In the genomic region with DNA sequence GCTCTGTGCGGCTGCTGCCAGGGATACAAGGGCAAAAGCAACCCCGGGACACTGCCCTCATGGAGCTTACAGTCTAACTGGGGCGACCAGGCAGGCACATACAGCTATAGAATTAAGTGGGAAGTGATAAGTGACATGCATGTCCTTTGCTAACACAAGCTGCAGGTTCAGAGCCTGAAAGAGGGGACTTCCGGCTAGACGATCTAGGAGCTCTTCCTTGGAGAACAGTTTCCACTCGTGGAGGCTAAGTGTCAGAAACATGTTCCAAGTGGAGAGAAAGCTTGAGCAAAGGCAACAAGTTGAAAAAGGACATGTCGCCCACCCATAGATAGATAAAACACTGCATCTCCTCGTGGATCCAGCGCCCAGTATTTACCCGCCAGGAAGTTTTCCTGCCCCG, we compare ENCODE assay signal across 14 cellular contexts. TPM values are rescaled to one million over a fixed set of nuclear protein-coding genes. Genes with fewer than 3 reads are reported as not detected.
DNase-seq lines count a peak whose midpoint lies in the region; ATAC-seq, FAIRE-seq and TF ChIP-seq lines count a peak whose summit lies in the region.
"Had no signal": no experiment of that assay in that cellular context is flagged by ENCODE, and none has a peak within 500 bp of the region (broad histone marks: within the 10 kb centered on the region; RNA-seq: fewer than 3 reads in every experiment).

No MANE protein-coding gene starts in this region.

- no peak overlapping the region for H3K9ac ChIP-seq in K562 (ENCODE audit: insufficient read depth in 1 of 2, low read depth in 2 of 2, low read length in 2 of 2)

- TF ChIP-seq EP300 in A549 (IDR thresholded peaks at IDR 0.05) = no peak
- no peak for TF ChIP-seq EP300 in K562 (IDR thresholded peaks at IDR 0.05; ENCODE audit: low read length)

- peak overlapping the region; percentile 18 to 70 (median 52) for H3K4me3 Mint-ChIP-seq in naive thymus-derived CD4-positive, alpha-beta T cell

- CTCF ChIA-PET in A549 (lab: Yijun Ruan, JAX) = interaction anchor here (1.2 to 3.6 kb wide), 4 partner anchors 9 to 97 kb away, joined by 3 to 14 read pairs (median 5); no protein-coding TSS in a partner anchor
- CTCF ChIA-PET in K562 (lab: Yijun Ruan, JAX; ENCODE audit: low intra/inter-chr PET ratio) = interaction anchor here (0.6 kb wide), 1 partner anchor 373 kb away, joined by 3 read pairs; no protein-coding TSS in a partner anchor
- CTCF ChIA-PET in naive thymus-derived CD4-positive, alpha-beta T cell (lab: Charles Lee) = no interaction called here

- no peak overlapping the region for H2AFZ ChIP-seq in K562 (ENCODE audit: low read depth, low read length)

- H3K4me3 ChIP-seq in A549 (peak overlapping the region; percentile 70; the same call in 1 of the 3 replicates), GM12864 (ENCODE audit: low read depth, low read length) (peak overlapping the region; percentile 11; the same call in 1 of the 2 replicates), K562 (no peak overlapping the region)
- H3K4me3 ChIP-seq in naive thymus-derived CD4-positive, alpha-beta T cell (ENCODE audit: low read length) = no peak overlapping the region

- H3K79me2 ChIP-seq in K562 (ENCODE audit: control insufficient read depth, insufficient read depth, low read length) = no peaks in the 10 kb centered on the region

- H4K20me1 ChIP-seq in K562 (replicated peaks; ENCODE audit: control insufficient read depth, insufficient read depth, low read length) = 0 out of 2 replicates have a peak, but pooled peaks cover 3% of the 10 kb centered on the region

- peaks cover 24 to 75% of the 10 kb centered on the region in 2 experiments; a peak in 4 of 5 replicates for H3K27me3 ChIP-seq in K562 (ENCODE audit: control insufficient read depth in 2 of 2, insufficient read depth in 2 of 2, low read length in 2 of 2)
- peaks cover 5 to 30% of the 10 kb centered on the region in 2 donors for H3K27me3 ChIP-seq in naive thymus-derived CD4-positive, alpha-beta T cell (ENCODE audit: control insufficient read depth in 2 of 2, insufficient read depth in 2 of 2, low read length in 2 of 2)

- H3K9me3 ChIP-seq in A549 = no peaks in the 10 kb centered on the region
- H3K9me3 ChIP-seq in K562 (replicated peaks; ENCODE audit: control insufficient read depth, insufficient read depth, low read depth, low read length) = no peaks in the 10 kb centered on the region; the same call in 1 of the 2 replicates
- H3K9me3 ChIP-seq in naive thymus-derived CD4-positive, alpha-beta T cell (ENCODE audit: control insufficient read depth in 2 of 3, low read length in 3 of 3) = no peaks in the 10 kb centered on the region

- WGBS in A549 (ENCODE audit: missing lambda C conversion rate) = 79% methylated on average over 11 of the region's 11 CpGs
- WGBS in K562 (ENCODE audit: insufficient coverage, low coverage, missing lambda C conversion rate) = 23% methylated on average over 11 of the region's 11 CpGs

- POLR2A ChIA-PET in A549 (lab: Yijun Ruan, JAX) (no interaction called here), K562 (lab: Yijun Ruan, JAX) (interaction anchor here (1.2 kb wide), 1 partner anchor 10 kb away, joined by 3 read pairs; no protein-coding TSS in a partner anchor)
- POLR2A ChIA-PET in naive thymus-derived CD4-positive, alpha-beta T cell (lab: Charles Lee) = no interaction called here

- FAIRE-seq in A549 (lab: Jason Lieb, UNC) = no peak
- FAIRE-seq in K562 (lab: Jason Lieb, UNC) = no peak
- FAIRE-seq: GM18507 had no signal

- H3K9me1 ChIP-seq in K562 (ENCODE audit: control insufficient read depth, insufficient read depth, low read length) = no peaks in the 10 kb centered on the region

- H3K36me3 Mint-ChIP-seq in naive thymus-derived CD4-positive, alpha-beta T cell = peaks cover 0 to 6% (median 4%) of the 10 kb centered on the region in 5 donors

- TF ChIP-seq RAD21 in A549 (conservative IDR thresholded peaks at IDR 0.05 in 1 of 2, IDR thresholded peaks at IDR 0.05 in 1 of 2) (no peak), K562 (CRISPR knock-in tag; conservative IDR thresholded peaks at IDR 0.05 in 1 of 2, IDR thresholded peaks at IDR 0.05 in 1 of 2) (no peak)

- H3K27ac Mint-ChIP-seq in naive thymus-derived CD4-positive, alpha-beta T cell = no peak overlapping the region

- DNase-seq in A549 (ENCODE audit: low read depth in 1 of 2, low spot score in 1 of 2) (no peak), GM12864 (ENCODE audit: low read depth) (no peak), K562 (ENCODE audit: extremely low read depth in 1 of 4, low spot score in 3 of 4) (no peak), DMS79 (lab: John Stamatoyannopoulos, UW) (no peak), amygdala (lab: John Stamatoyannopoulos, UW) (no peak)
- no peak for DNase-seq in naive thymus-derived CD4-positive, alpha-beta T cell
- no peak for DNase-seq in stimulated activated CD4-positive, alpha-beta T cell treated with anti-CD3 and anti-CD28 coated beads, Interleukin-2, amount 100 ng/mL, for 24 hours
- DNase-seq: amniotic stem cell, NCI-H446 treated with DMSO at 0.1 percent for 48 hours, T1000 had no signal

- TF ChIP-seq CTCF in A549 (IDR thresholded peaks at IDR 0.05) (no peak), GM12864 (IDR thresholded peaks at IDR 0.05; ENCODE audit: low read depth, low read length, missing control alignments) (no peak), K562 (IDR thresholded peaks at IDR 0.05 in 2 of 3, conservative IDR thresholded peaks at IDR 0.05 in 1 of 3; ENCODE audit: insufficient read depth in 2 of 3, low read depth in 1 of 3, low read length in 3 of 3) (no peak)

- no peak overlapping the region for H3K27ac ChIP-seq in A549
- H3K27ac ChIP-seq in K562 (ENCODE audit: extremely low read depth, low read depth, low read length) = no peak overlapping the region
- no peak overlapping the region for H3K27ac ChIP-seq in naive thymus-derived CD4-positive, alpha-beta T cell (ENCODE audit: low read depth, low read length)

- TF ChIP-seq POLR2A in A549 (IDR thresholded peaks at IDR 0.05; ENCODE audit: low read length) (no peak), K562 (conservative IDR thresholded peaks at IDR 0.05) (no peak), GM18505 (IDR thresholded peaks at IDR 0.05; ENCODE audit: borderline replicate concordance, extremely low read depth, insufficient read depth, insufficient read length) (no peak)

- peaks cover 72 to 91% (median 81%) of the 10 kb centered on the region in 5 donors for H3K27me3 Mint-ChIP-seq in naive thymus-derived CD4-positive, alpha-beta T cell

- H3K4me1 ChIP-seq in A549 = 0 out of 3 replicates have a peak, but pooled peaks cover 3% of the 10 kb centered on the region
- H3K4me1 ChIP-seq in K562 (replicated peaks in 1 of 2; ENCODE audit: control insufficient read depth in 2 of 2, insufficient read depth in 2 of 2, low read length in 2 of 2) = peaks cover 0 to 32% of the 10 kb centered on the region in 2 experiments; a peak in 2 of 5 replicates
- peaks cover 0 to 10% of the 10 kb centered on the region in 2 donors for H3K4me1 ChIP-seq in naive thymus-derived CD4-positive, alpha-beta T cell (ENCODE audit: control insufficient read depth in 2 of 2, insufficient read depth in 2 of 2, low read length in 2 of 2)

- no peaks in the 10 kb centered on the region for H3K36me3 ChIP-seq in K562 (ENCODE audit: control insufficient read depth, insufficient read depth, low read length)
- no peaks in the 10 kb centered on the region for H3K36me3 ChIP-seq in naive thymus-derived CD4-positive, alpha-beta T cell (ENCODE audit: control insufficient read depth in 2 of 3, insufficient read depth in 3 of 3, low read length in 3 of 3)

- intact Hi-C loops in K562 (cut with micrococcal nuclease) = no loop called here
- intact Hi-C loops in naive thymus-derived CD4-positive, alpha-beta T cell (cut with micrococcal nuclease) = loop anchor here in 1 of 2 donors (5.0 kb wide), 1 partner anchor 300 kb away; no protein-coding TSS in a partner anchor

- BruUV-seq in K562 (replicated peaks; lab: Mats Ljungman, UMichigan) = no TSS peak

- peaks cover 0 to 5% (median 0%) of the 10 kb centered on the region in 11 donors for H3K9me3 Mint-ChIP-seq in naive thymus-derived CD4-positive, alpha-beta T cell

- H3K4me2 ChIP-seq in A549 (peak overlapping the region; percentile 100), K562 (ENCODE audit: insufficient read depth, low read length) (no peak overlapping the region)

- ATAC-seq in A549 (no peak), K562 (no peak), GM18505 (IDR thresholded peaks at IDR 0.05; ENCODE audit: unreplicated experiment) (no peak)
- no peak for ATAC-seq in naive thymus-derived CD4-positive, alpha-beta T cell

- in situ Hi-C loops in K562 (cut with MboI) = no loop called here

- peaks cover 33 to 67% (median 48%) of the 10 kb centered on the region in 7 donors for H3K4me1 Mint-ChIP-seq in naive thymus-derived CD4-positive, alpha-beta T cell

TF ChIP-seq in K562, 482 proteins besides CTCF, POLR2A, EP300 and RAD21:
- TF ChIP-seq FOXK1 (CRISPR knock-in tag; IDR thresholded peaks at IDR 0.05; ENCODE audit: borderline replicate concordance) (no peak), ZNF316 (IDR thresholded peaks at IDR 0.05) (0 out of 2 replicates have a peak, but pooled peaks have one; percentile 4)

RNA-seq across cellular contexts. Expression of a gene that starts 0.5 kb away (rescaled TPM):
- polyA plus RNA-seq in A549 (2011; rRNA removed) = not detected in 2 replicates
- polyA plus RNA-seq in A549 (2012; cell fraction: cytosol; rRNA removed) = 0.03 and 0.06 TPM in 2 replicates
- 0.04 TPM in 1 of 2 replicates, not detected in the other for polyA plus RNA-seq in A549 (2012; cell fraction: nucleus; rRNA removed)
- 0.05 TPM in 1 of 3 replicates, not detected in the others for polyA plus RNA-seq in A549 (2017; fragmentation: RNase III; extraction: RNeasy Plus Mini Kit Qiagen cat#74134 plus additional on column Dnase treatment)
- polyA minus RNA-seq in A549 (2011; rRNA and poly(A)+ RNA removed) = not detected in 2 replicates
- not detected in 2 replicates for total RNA-seq in K562 (2011; cell fraction: chromatin; rRNA removed; ENCODE audit: low replicate concordance)
- total RNA-seq in K562 (2011; cell fraction: nucleolus; rRNA removed) = not detected in 2 replicates
- not detected in 2 replicates for total RNA-seq in K562 (2011; cell fraction: nucleoplasm; rRNA removed)
- total RNA-seq in K562 (2014; rRNA removed) = not detected in 2 replicates
- not detected in 2 replicates for total RNA-seq in K562 (2014; rRNA removed; fragmentation: Illumina TruSeq; extraction: Trizol)
- total RNA-seq in K562 (2015; rRNA removed; fragmentation: Illumina TruSeq; extraction: Trizol) = not detected in 2 replicates
- total RNA-seq in K562 (2021) = not detected in 2 replicates
- not detected in 2 replicates for polyA plus RNA-seq in K562 (2011; rRNA removed)
- polyA plus RNA-seq in K562 (2011; cell fraction: cytosol; rRNA removed) = not detected in 2 replicates
- not detected in 2 replicates for polyA plus RNA-seq in K562 (2011; cell fraction: nucleus; rRNA removed)
- polyA plus RNA-seq in K562 (2012) = not detected in 2 replicates
- polyA plus RNA-seq in K562 (2014; fragmentation: Illumina TruSeq; extraction: Trizol) = not detected in 2 replicates
- polyA plus RNA-seq in K562 (2014; fragmentation: Nextera tagmentation; extraction: Ambion mirVana) = not detected
- not detected in 2 replicates for polyA plus RNA-seq in K562 (2014; rRNA removed)
- not detected in 2 replicates for polyA minus RNA-seq in K562 (2011; rRNA and poly(A)+ RNA removed)
- not detected in 2 replicates for polyA minus RNA-seq in K562 (2011; cell fraction: cytosol; rRNA and poly(A)+ RNA removed)
- not detected in 2 replicates for polyA minus RNA-seq in K562 (2011; cell fraction: nucleus; rRNA and poly(A)+ RNA removed)
- not detected for total RNA-seq in naive thymus-derived CD4-positive, alpha-beta T cell
- polyA plus RNA-seq in naive thymus-derived CD4-positive, alpha-beta T cell = not detected
- total RNA-seq: dermis microvascular lymphatic vessel endothelial cell, H4 had no signal

Comparison
In these comparisons a context has a peak if more than half of its experiments do, and no peak if none do; other contexts are left out.
1. H3K4me3 ChIP-seq: peak in A549 (single experiment) and GM12864 (single experiment); none in K562 (single experiment) and naive thymus-derived CD4-positive, alpha-beta T cell (single experiment).